Comparison of ENCODE assay signal across 16 cellular contexts in the genomic region with DNA sequence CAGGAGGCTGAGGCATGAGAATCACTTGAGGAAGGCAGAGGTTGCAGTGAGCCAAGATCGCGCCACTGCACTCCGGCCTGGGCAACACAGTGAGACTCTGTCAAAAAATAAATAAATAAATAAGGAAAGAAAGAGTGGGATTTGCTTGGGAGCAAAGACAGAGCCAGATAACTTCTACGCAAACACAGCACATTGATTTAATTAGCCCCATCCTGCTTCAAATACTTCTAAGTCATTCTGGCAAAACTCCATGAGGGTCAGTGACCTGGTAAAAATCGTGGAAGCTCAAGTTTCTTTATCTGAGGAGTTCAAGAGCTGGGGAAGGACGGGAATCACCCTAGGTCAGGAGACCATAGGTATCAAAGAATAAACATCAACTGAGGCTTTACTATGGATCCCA.
"Had no signal": no experiment of that assay in that cellular context is flagged by ENCODE, and none has a peak within 500 bp of the region (broad histone marks: within the 10 kb centered on the region; RNA-seq: fewer than 3 reads in every experiment).

No MANE protein-coding gene starts in this region.

- ATAC-seq: left lobe of liver; naive thymus-derived CD4-positive, alpha-beta T cell; psoas muscle; right lobe of liver; stimulated activated effector memory CD8-positive, alpha-beta T cell treated with anti-CD3 and anti-CD28 coated beads, Interleukin-12 subunit alpha, Interleukin-12 subunit beta, amount 100 ng/mL, for 72 hours; stimulated activated naive CD8-positive, alpha-beta T cell treated with anti-CD3 and anti-CD28 coated beads, Interleukin-15, Interleukin-2, amounts not matched to agents 100 U/mL and 50 U/mL, for 24 hours had no signal

- H3K36me3 ChIP-seq: esophagus squamous epithelium, right lobe of liver, suprapubic skin, thyroid gland had no signal

- H3K9me3 ChIP-seq: esophagus squamous epithelium, psoas muscle, right lobe of liver, suprapubic skin, thyroid gland had no signal

- H3K4me1 ChIP-seq: parathyroid adenoma, psoas muscle had no signal

- H3K27ac ChIP-seq: esophagus squamous epithelium, parathyroid adenoma, psoas muscle, right lobe of liver, suprapubic skin, thyroid gland had no signal

- DNase-seq: esophagus squamous epithelium; islet precursor cell; mammary epithelial cell; naive thymus-derived CD4-positive, alpha-beta T cell; nephron progenitor cell; psoas muscle; retina; right lobe of liver; stimulated activated CD4-positive, alpha-beta T cell treated with anti-CD3 and anti-CD28 coated beads, Interleukin-4, amount 100 ng/mL, for 1 hour; stimulated activated CD8-positive, alpha-beta memory T cell treated with anti-CD3 and anti-CD28 coated beads, Interleukin-4, amount 100 ng/mL, for 48 hours; stimulated activated naive CD8-positive, alpha-beta T cell treated with anti-CD3 and anti-CD28 coated beads, Interleukin-15, Interleukin-2, amounts not matched to agents 100 U/mL and 50 U/mL, for 24 hours; thyroid gland had no signal

- H3K4me3 ChIP-seq: esophagus squamous epithelium, psoas muscle, right lobe of liver, suprapubic skin, thyroid gland had no signal

- H3K79me2 ChIP-seq: parathyroid adenoma had no signal

- H2AFZ ChIP-seq: parathyroid adenoma had no signal

- H3K9ac ChIP-seq: parathyroid adenoma had no signal

- H3K27me3 ChIP-seq: esophagus squamous epithelium, right lobe of liver, suprapubic skin, thyroid gland had no signal
